In the genomic region with DNA sequence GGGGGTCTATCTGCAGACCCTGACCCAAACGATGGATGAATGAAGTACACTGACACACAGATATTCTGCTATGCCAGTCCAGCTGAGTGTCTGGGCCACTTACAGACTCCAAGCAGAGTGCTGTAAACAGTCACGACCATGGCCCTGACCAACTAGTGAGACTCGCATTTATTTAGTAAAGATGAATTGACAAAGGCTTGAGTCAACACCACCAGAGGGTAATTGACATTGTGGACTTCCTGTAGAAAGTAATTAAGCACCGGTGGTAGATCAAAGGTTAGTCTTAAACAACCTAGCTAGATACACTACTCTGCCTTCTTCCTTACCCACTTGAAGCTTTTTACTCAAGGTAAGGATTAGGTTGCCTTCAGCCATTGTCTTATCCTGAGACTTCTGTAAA, we compare ENCODE assay signal across 1 cellular context.
TF ChIP-seq lines count a peak whose summit lies in the region.

No MANE protein-coding gene starts in this region.

TF ChIP-seq in HepG2, 621 proteins besides CTCF, POLR2A, EP300 and RAD21 (continued from another document and continues in another):
- TF ChIP-seq CEBPG (CRISPR knock-in tag; IDR thresholded peaks at IDR 0.05) (no peak), GFI1 (CRISPR knock-in tag; IDR thresholded peaks at IDR 0.05; ENCODE audit: borderline replicate concordance) (no peak), MNT (IDR thresholded peaks at IDR 0.05) (no peak), NR2C2 (CRISPR knock-in tag; IDR thresholded peaks at IDR 0.05; ENCODE audit: borderline replicate concordance) (no peak), ZNF800 (CRISPR knock-in tag; IDR thresholded peaks at IDR 0.05) (no peak), KMT2B (CRISPR knock-in tag; IDR thresholded peaks at IDR 0.05) (no peak), MXI1 (IDR thresholded peaks at IDR 0.05; ENCODE audit: borderline replicate concordance, low read depth, low read length) (no peak), SKIL (CRISPR knock-in tag; IDR thresholded peaks at IDR 0.05; ENCODE audit: borderline replicate concordance) (no peak), ZFP91 (CRISPR knock-in tag; IDR thresholded peaks at IDR 0.05; ENCODE audit: borderline replicate concordance) (no peak), SOX6 (IDR thresholded peaks at IDR 0.05) (no peak), SOX6 (CRISPR knock-in tag; IDR thresholded peaks at IDR 0.05) (peak; percentile 28; the same call in 1 of the 2 replicates), NFYC (CRISPR knock-in tag; IDR thresholded peaks at IDR 0.05) (no peak), ZNF558 (CRISPR knock-in tag; IDR thresholded peaks at IDR 0.05; ENCODE audit: borderline replicate concordance) (no peak), SP1 (IDR thresholded peaks at IDR 0.05) (no peak), SP1 (CRISPR knock-in tag; IDR thresholded peaks at IDR 0.05) (no peak), MED8 (CRISPR knock-in tag; IDR thresholded peaks at IDR 0.05; ENCODE audit: insufficient replicate concordance) (no peak), KLF6 (CRISPR knock-in tag; IDR thresholded peaks at IDR 0.05) (no peak), FOXO1 (CRISPR knock-in tag; IDR thresholded peaks at IDR 0.05) (no peak; the same call in 1 of the 2 replicates), MEIS1 (CRISPR knock-in tag; IDR thresholded peaks at IDR 0.05; ENCODE audit: borderline replicate concordance) (no peak), PLRG1 (conservative IDR thresholded peaks at IDR 0.05) (no peak), ZZZ3 (CRISPR knock-in tag; IDR thresholded peaks at IDR 0.05; ENCODE audit: borderline replicate concordance) (no peak), RFX1 (IDR thresholded peaks at IDR 0.05) (no peak), ZKSCAN5 (CRISPR knock-in tag; IDR thresholded peaks at IDR 0.05) (no peak), ZNF382 (CRISPR knock-in tag; IDR thresholded peaks at IDR 0.05; ENCODE audit: borderline replicate concordance) (no peak), ELF3 (CRISPR knock-in tag; IDR thresholded peaks at IDR 0.05) (no peak), SCMH1 (CRISPR knock-in tag; IDR thresholded peaks at IDR 0.05; ENCODE audit: borderline replicate concordance) (no peak), BCLAF1 (IDR thresholded peaks at IDR 0.05) (no peak), ZNF224 (CRISPR knock-in tag; IDR thresholded peaks at IDR 0.05) (no peak), ZFAT (CRISPR knock-in tag; conservative IDR thresholded peaks at IDR 0.05) (no peak), ZNF33A (CRISPR knock-in tag; IDR thresholded peaks at IDR 0.05; ENCODE audit: borderline replicate concordance) (no peak), NFYB (CRISPR knock-in tag; IDR thresholded peaks at IDR 0.05) (no peak), ZNF33B (CRISPR knock-in tag; IDR thresholded peaks at IDR 0.05) (no peak), PAF1 (CRISPR knock-in tag; IDR thresholded peaks at IDR 0.05) (no peak), SMYD3 (CRISPR knock-in tag; IDR thresholded peaks at IDR 0.05) (no peak), ZNF333 (CRISPR knock-in tag; IDR thresholded peaks at IDR 0.05; ENCODE audit: borderline replicate concordance) (no peak), U2AF2 (IDR thresholded peaks at IDR 0.05; ENCODE audit: low read depth, low read length) (no peak), ZNF350 (CRISPR knock-in tag; IDR thresholded peaks at IDR 0.05; ENCODE audit: borderline replicate concordance, low read depth) (no peak), MYNN (CRISPR knock-in tag; IDR thresholded peaks at IDR 0.05; ENCODE audit: low read depth) (no peak)
- TF ChIP-seq, protein P1, sequence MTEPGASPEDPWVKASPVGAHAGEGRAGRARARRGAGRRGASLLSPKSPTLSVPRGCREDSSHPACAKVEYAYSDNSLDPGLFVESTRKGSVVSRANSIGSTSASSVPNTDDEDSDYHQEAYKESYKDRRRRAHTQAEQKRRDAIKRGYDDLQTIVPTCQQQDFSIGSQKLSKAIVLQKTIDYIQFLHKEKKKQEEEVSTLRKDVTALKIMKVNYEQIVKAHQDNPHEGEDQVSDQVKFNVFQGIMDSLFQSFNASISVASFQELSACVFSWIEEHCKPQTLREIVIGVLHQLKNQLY (CRISPR knock-in tag; IDR thresholded peaks at IDR 0.05), result no peak
- TF ChIP-seq, protein P2, sequence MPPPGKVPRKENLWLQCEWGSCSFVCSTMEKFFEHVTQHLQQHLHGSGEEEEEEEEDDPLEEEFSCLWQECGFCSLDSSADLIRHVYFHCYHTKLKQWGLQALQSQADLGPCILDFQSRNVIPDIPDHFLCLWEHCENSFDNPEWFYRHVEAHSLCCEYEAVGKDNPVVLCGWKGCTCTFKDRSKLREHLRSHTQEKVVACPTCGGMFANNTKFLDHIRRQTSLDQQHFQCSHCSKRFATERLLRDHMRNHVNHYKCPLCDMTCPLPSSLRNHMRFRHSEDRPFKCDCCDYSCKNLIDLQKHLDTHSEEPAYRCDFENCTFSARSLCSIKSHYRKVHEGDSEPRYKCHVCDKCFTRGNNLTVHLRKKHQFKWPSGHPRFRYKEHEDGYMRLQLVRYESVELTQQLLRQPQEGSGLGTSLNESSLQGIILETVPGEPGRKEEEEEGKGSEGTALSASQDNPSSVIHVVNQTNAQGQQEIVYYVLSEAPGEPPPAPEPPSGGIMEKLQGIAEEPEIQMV (CRISPR knock-in tag; IDR thresholded peaks at IDR 0.05; ENCODE audit: low read depth), result no peak
- TF ChIP-seq, protein P3, sequence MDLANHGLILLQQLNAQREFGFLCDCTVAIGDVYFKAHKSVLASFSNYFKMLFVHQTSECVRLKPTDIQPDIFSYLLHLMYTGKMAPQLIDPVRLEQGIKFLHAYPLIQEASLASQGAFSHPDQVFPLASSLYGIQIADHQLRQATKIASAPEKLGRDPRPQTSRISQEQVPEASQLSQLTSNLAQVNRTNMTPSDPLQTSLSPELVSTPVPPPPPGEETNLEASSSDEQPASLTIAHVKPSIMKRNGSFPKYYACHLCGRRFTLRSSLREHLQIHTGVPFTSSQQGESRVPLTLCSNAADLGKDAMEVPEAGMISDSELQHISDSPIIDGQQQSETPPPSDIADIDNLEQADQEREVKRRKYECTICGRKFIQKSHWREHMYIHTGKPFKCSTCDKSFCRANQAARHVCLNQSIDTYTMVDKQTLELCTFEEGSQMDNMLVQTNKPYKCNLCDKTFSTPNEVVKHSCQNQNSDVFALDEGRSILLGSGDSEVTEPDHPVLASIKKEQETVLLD (CRISPR knock-in tag; IDR thresholded peaks at IDR 0.05; ENCODE audit: low read depth), result no peak
- TF ChIP-seq, protein P4, sequence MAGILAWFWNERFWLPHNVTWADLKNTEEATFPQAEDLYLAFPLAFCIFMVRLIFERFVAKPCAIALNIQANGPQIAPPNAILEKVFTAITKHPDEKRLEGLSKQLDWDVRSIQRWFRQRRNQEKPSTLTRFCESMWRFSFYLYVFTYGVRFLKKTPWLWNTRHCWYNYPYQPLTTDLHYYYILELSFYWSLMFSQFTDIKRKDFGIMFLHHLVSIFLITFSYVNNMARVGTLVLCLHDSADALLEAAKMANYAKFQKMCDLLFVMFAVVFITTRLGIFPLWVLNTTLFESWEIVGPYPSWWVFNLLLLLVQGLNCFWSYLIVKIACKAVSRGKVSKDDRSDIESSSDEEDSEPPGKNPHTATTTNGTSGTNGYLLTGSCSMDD (CRISPR knock-in tag; IDR thresholded peaks at IDR 0.05), result no peak
- TF ChIP-seq, protein P5, sequence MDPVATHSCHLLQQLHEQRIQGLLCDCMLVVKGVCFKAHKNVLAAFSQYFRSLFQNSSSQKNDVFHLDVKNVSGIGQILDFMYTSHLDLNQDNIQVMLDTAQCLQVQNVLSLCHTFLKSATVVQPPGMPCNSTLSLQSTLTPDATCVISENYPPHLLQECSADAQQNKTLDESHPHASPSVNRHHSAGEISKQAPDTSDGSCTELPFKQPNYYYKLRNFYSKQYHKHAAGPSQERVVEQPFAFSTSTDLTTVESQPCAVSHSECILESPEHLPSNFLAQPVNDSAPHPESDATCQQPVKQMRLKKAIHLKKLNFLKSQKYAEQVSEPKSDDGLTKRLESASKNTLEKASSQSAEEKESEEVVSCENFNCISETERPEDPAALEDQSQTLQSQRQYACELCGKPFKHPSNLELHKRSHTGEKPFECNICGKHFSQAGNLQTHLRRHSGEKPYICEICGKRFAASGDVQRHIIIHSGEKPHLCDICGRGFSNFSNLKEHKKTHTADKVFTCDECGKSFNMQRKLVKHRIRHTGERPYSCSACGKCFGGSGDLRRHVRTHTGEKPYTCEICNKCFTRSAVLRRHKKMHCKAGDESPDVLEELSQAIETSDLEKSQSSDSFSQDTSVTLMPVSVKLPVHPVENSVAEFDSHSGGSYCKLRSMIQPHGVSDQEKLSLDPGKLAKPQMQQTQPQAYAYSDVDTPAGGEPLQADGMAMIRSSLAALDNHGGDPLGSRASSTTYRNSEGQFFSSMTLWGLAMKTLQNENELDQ (CRISPR knock-in tag; IDR thresholded peaks at IDR 0.05; ENCODE audit: borderline replicate concordance), result no peak
- TF ChIP-seq, protein P6, sequence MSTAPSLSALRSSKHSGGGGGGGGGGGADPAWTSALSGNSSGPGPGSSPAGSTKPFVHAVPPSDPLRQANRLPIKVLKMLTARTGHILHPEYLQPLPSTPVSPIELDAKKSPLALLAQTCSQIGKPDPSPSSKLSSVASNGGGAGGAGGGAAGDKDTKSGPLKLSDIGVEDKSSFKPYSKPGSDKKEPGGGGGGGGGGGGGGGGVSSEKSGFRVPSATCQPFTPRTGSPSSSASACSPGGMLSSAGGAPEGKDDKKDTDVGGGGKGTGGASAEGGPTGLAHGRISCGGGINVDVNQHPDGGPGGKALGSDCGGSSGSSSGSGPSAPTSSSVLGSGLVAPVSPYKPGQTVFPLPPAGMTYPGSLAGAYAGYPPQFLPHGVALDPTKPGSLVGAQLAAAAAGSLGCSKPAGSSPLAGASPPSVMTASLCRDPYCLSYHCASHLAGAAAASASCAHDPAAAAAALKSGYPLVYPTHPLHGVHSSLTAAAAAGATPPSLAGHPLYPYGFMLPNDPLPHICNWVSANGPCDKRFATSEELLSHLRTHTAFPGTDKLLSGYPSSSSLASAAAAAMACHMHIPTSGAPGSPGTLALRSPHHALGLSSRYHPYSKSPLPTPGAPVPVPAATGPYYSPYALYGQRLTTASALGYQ (CRISPR knock-in tag; IDR thresholded peaks at IDR 0.05), result no peak
